Comparison of ENCODE assay signal across 16 cellular contexts in genomic region chr17:39663340-39663687, GRCh38. TPM values are rescaled to one million over a fixed set of nuclear protein-coding genes. Genes with fewer than 3 reads are reported as not detected.
A peak's percentile ranks its signal among the peaks of the same experiment; 100 is the strongest.
DNase-seq lines count a peak whose midpoint lies in the region; TF ChIP-seq lines count a peak whose summit lies in the region.
"Had no signal": no experiment of that assay in that cellular context is flagged by ENCODE, and none has a peak within 500 bp of the region (broad histone marks: within the 10 kb centered on the region; RNA-seq: fewer than 3 reads in every experiment).

No MANE protein-coding gene starts in this region.

- H2AFZ ChIP-seq in smooth muscle cell (ENCODE audit: low read depth): no peak overlapping the region
- H2AFZ ChIP-seq: GM23248 had no signal

- DNase-seq in endodermal cell (no peak), smooth muscle cell (lab: John Stamatoyannopoulos, UW; ENCODE audit: unreplicated experiment) (no peak), posterior vena cava (ENCODE audit: low spot score) (no peak), SW480 (ENCODE audit: low spot score) (no peak)
- DNase-seq in activated CD4-positive, alpha-beta memory T cell treated with anti-CD3 and anti-CD28 coated beads for 36 hours: no peak
- DNase-seq: activated CD4-positive, alpha-beta T cell treated with anti-CD3 and anti-CD28 coated beads, Interleukin-2, amount 50 U/mL, for 48 hours; activated effector memory CD4-positive, alpha-beta T cell treated with anti-CD3 and anti-CD28 coated beads, Interleukin-2, amount 50 U/mL, for 16 hours; Kasumi-1; NCI-H187 treated with DMSO at 0.1 percent for 48 hours; NCI-H748 treated with DMSO at 0.1 percent for 48 hours; SHP77 treated with DMSO at 0.1 percent for 48 hours; T-helper 9 cell had no signal

- CTCF ChIA-PET in activated CD4-positive, alpha-beta memory T cell treated with anti-CD3 and anti-CD28 coated beads for 36 hours (lab: Charles Lee): interaction anchor here (1.5 to 3.1 kb wide), 2 partner anchors 10 to 40 kb away, joined by 3 to 12 read pairs; no protein-coding TSS in a partner anchor

- H3F3A ChIP-seq in smooth muscle cell (ENCODE audit: low read depth): no peaks in the 10 kb centered on the region

- H3K27me3 ChIP-seq in HUES48 (ENCODE audit: control insufficient read depth, insufficient read depth, low read length) (peaks cover 19% of the 10 kb centered on the region), endodermal cell (ENCODE audit: control insufficient read depth, insufficient read depth, low read length, poor library complexity, severe bottlenecking) (peaks cover 25% of the 10 kb centered on the region), smooth muscle cell (ENCODE audit: low read depth) (peaks cover 31% of the 10 kb centered on the region)

- intact Hi-C loops in activated CD4-positive, alpha-beta memory T cell treated with anti-CD3 and anti-CD28 coated beads for 36 hours (cut with micrococcal nuclease): no loop called here
- intact Hi-C loops in posterior vena cava (cut with DNase I): no loop called here

- H3K4me3 ChIP-seq in HUES48 (ENCODE audit: low read depth, low read length) (no peak overlapping the region), endodermal cell (ENCODE audit: low read length) (no peak overlapping the region), smooth muscle cell (no peak overlapping the region)
- H3K4me3 ChIP-seq: GM23248 had no signal

- H3K36me3 ChIP-seq in HUES48 (ENCODE audit: control insufficient read depth, insufficient read depth, low read length) (peaks cover 20% of the 10 kb centered on the region), endodermal cell (ENCODE audit: control insufficient read depth, insufficient read depth, low read length) (peaks cover 11% of the 10 kb centered on the region), smooth muscle cell (ENCODE audit: low read depth) (no peaks in the 10 kb centered on the region)

- TF ChIP-seq CTCF in endodermal cell (conservative IDR thresholded peaks at IDR 0.05) (no peak), smooth muscle cell (IDR thresholded peaks at IDR 0.05; ENCODE audit: borderline replicate concordance, insufficient read depth, poor library complexity, severe bottlenecking) (no peak)

- peak overlapping the region; percentile 52 for H3K27ac ChIP-seq in HUES48 (ENCODE audit: low read depth, low read length)
- peak overlapping the region; percentile 29 for H3K27ac ChIP-seq in endodermal cell (ENCODE audit: low read depth, low read length)
- no peak overlapping the region for H3K27ac ChIP-seq in smooth muscle cell (ENCODE audit: low read depth)
- H3K27ac ChIP-seq: foreskin keratinocyte, GM23248 had no signal

- no peaks in the 10 kb centered on the region for H3K9me3 ChIP-seq in HUES48 (ENCODE audit: control insufficient read depth, insufficient read depth, low read length)
- no peaks in the 10 kb centered on the region for H3K9me3 ChIP-seq in endodermal cell (ENCODE audit: control insufficient read depth, low read length)
- no peaks in the 10 kb centered on the region for H3K9me3 ChIP-seq in smooth muscle cell (replicated peaks; ENCODE audit: low read depth)

- peaks cover 11% of the 10 kb centered on the region for H3K36me3 Mint-ChIP-seq in endodermal cell (ENCODE audit: low read depth)
- peaks cover 9% of the 10 kb centered on the region for H3K36me3 Mint-ChIP-seq in activated CD4-positive, alpha-beta memory T cell treated with anti-CD3 and anti-CD28 coated beads for 36 hours
- H3K36me3 Mint-ChIP-seq: natural killer cell treated with Interleukin-12 subunit alpha and Interleukin-12 subunit beta and Interleukin-15 and Interleukin-18, amount 100 ng/mL, for 72 hours had no signal

- peaks cover 33% of the 10 kb centered on the region for H3K27me3 Mint-ChIP-seq in endodermal cell (ENCODE audit: insufficient read depth)
- peaks cover 14% of the 10 kb centered on the region for H3K27me3 Mint-ChIP-seq in activated CD4-positive, alpha-beta memory T cell treated with anti-CD3 and anti-CD28 coated beads for 36 hours

- H3K4me1 ChIP-seq in HUES48 (ENCODE audit: control insufficient read depth, insufficient read depth, low read length): peaks cover 48% of the 10 kb centered on the region
- no peaks in the 10 kb centered on the region for H3K4me1 ChIP-seq in endodermal cell (ENCODE audit: control insufficient read depth, insufficient read depth, low read length)
- H3K4me1 ChIP-seq in smooth muscle cell (ENCODE audit: low read depth): peaks cover 10% of the 10 kb centered on the region
- H3K4me1 ChIP-seq: foreskin keratinocyte had no signal

- H3K9me3 Mint-ChIP-seq in endodermal cell: no peaks in the 10 kb centered on the region
- H3K9me3 Mint-ChIP-seq in activated CD4-positive, alpha-beta memory T cell treated with anti-CD3 and anti-CD28 coated beads for 36 hours: no peaks in the 10 kb centered on the region
- H3K9me3 Mint-ChIP-seq: natural killer cell treated with Interleukin-12 subunit alpha and Interleukin-12 subunit beta and Interleukin-15 and Interleukin-18, amount 100 ng/mL, for 72 hours had no signal

- H3K4me2 ChIP-seq in smooth muscle cell: peak overlapping the region; percentile 74

- WGBS in endodermal cell (ENCODE audit: insufficient coverage in 1 of 2, insufficient read length in 1 of 2), 2 experiments: no CpG with 5 or more reads among the region's 4 CpGs
- 43% methylated on average over 4 of the region's 4 CpGs for WGBS in smooth muscle cell (ENCODE audit: low lambda C conversion rate)

- peaks cover 6% of the 10 kb centered on the region for H4K20me1 ChIP-seq in smooth muscle cell (ENCODE audit: low read depth)

- H3K9ac ChIP-seq in HUES48 (ENCODE audit: low read depth, low read length): no peak overlapping the region
- no peak overlapping the region for H3K9ac ChIP-seq in endodermal cell (ENCODE audit: extremely low read depth, low read length, poor library complexity, severe bottlenecking)
- no peak overlapping the region for H3K9ac ChIP-seq in smooth muscle cell (ENCODE audit: low read depth)
- H3K9ac ChIP-seq: GM23248 had no signal

- H3K4me1 Mint-ChIP-seq in endodermal cell: peaks cover 8% of the 10 kb centered on the region
- peaks cover 4% of the 10 kb centered on the region for H3K4me1 Mint-ChIP-seq in activated CD4-positive, alpha-beta memory T cell treated with anti-CD3 and anti-CD28 coated beads for 36 hours (ENCODE audit: low read depth)

- H3K79me2 ChIP-seq in smooth muscle cell (ENCODE audit: low read depth): no peaks in the 10 kb centered on the region

- no peak overlapping the region for H3K4me3 Mint-ChIP-seq in endodermal cell
- no peak overlapping the region for H3K4me3 Mint-ChIP-seq in activated CD4-positive, alpha-beta memory T cell treated with anti-CD3 and anti-CD28 coated beads for 36 hours
- H3K4me3 Mint-ChIP-seq: natural killer cell treated with Interleukin-12 subunit alpha and Interleukin-12 subunit beta and Interleukin-15 and Interleukin-18, amount 100 ng/mL, for 72 hours had no signal

- no peak overlapping the region for H3K27ac Mint-ChIP-seq in endodermal cell
- no peak overlapping the region for H3K27ac Mint-ChIP-seq in activated CD4-positive, alpha-beta memory T cell treated with anti-CD3 and anti-CD28 coated beads for 36 hours
- H3K27ac Mint-ChIP-seq: natural killer cell treated with Interleukin-12 subunit alpha and Interleukin-12 subunit beta and Interleukin-15 and Interleukin-18, amount 100 ng/mL, for 72 hours had no signal

- POLR2A ChIA-PET in activated CD4-positive, alpha-beta memory T cell treated with anti-CD3 and anti-CD28 coated beads for 36 hours (lab: Charles Lee): interaction anchor here (0.6 kb wide), 1 partner anchor 99 kb away, joined by 5 read pairs; no protein-coding TSS in a partner anchor

RNA-seq across cellular contexts. Expression of gene TCAP, which starts 1.8 kb away (rescaled TPM):
- 1 to 10 TPM; 1.5 to 1.9 TPM for total RNA-seq in endodermal cell
- 2.5 TPM for polyA plus RNA-seq in endodermal cell (2013, experiment 1 of 2)
- polyA plus RNA-seq in endodermal cell (2013, experiment 2 of 2): 2.1 TPM
- total RNA-seq in smooth muscle cell: 1.1 TPM in 1 of 2 replicates, not detected in the other
- polyA plus RNA-seq in smooth muscle cell: 0.41 and 0.69 TPM in 2 replicates
- total RNA-seq in activated CD4-positive, alpha-beta memory T cell treated with anti-CD3 and anti-CD28 coated beads for 36 hours: under 1 TPM; 0.80 to 0.90 TPM
- 1 to 10 TPM in 1 of 2 donors, under 1 TPM in 1; 0.81 to 1.0 TPM for total RNA-seq in posterior vena cava
- polyA plus RNA-seq: GM23248 had no signal

RNA-seq across cellular contexts. Expression of gene PNMT, which starts 4.9 kb away (rescaled TPM):
- total RNA-seq in endodermal cell (1 to 10 TPM in 1 of 2 donors, under 1 TPM in 1; 0.55 to 1.0 TPM), smooth muscle cell (not detected in 2 replicates), posterior vena cava (1 to 10 TPM in 1 of 2 donors, under 1 TPM in 1; 0.62 to 3.1 TPM)
- 0.71 TPM for polyA plus RNA-seq in endodermal cell (2013, experiment 1 of 2)
- polyA plus RNA-seq in endodermal cell (2013, experiment 2 of 2): 0.37 TPM
- 0.23 and 1.3 TPM in 2 replicates for polyA plus RNA-seq in smooth muscle cell
- not detected for total RNA-seq in activated CD4-positive, alpha-beta memory T cell treated with anti-CD3 and anti-CD28 coated beads for 36 hours
- total RNA-seq: foreskin keratinocyte; GM23248; natural killer cell treated with Interleukin-12 subunit alpha and Interleukin-12 subunit beta and Interleukin-15 and Interleukin-18, amount 100 ng/mL, for 72 hours had no signal
- polyA plus RNA-seq: GM23248 had no signal

RNA-seq across cellular contexts. Expression of gene PGAP3, which starts 24.5 kb away (rescaled TPM):
- total RNA-seq in endodermal cell (10 to 100 TPM; 22.6 to 29.3 TPM), smooth muscle cell (16.5 and 19.4 TPM in 2 replicates), posterior vena cava (10 to 100 TPM; 12.0 to 12.3 TPM)
- polyA plus RNA-seq in endodermal cell (2013, experiment 1 of 2): 12.2 TPM
- 11.0 TPM for polyA plus RNA-seq in endodermal cell (2013, experiment 2 of 2)
- 19.1 and 26.4 TPM in 2 replicates for polyA plus RNA-seq in smooth muscle cell
- total RNA-seq in activated CD4-positive, alpha-beta memory T cell treated with anti-CD3 and anti-CD28 coated beads for 36 hours: 1 to 10 TPM; 8.3 to 8.6 TPM

RNA-seq across cellular contexts. Expression of gene STARD3, which starts 26.4 kb away (rescaled TPM):
- total RNA-seq in endodermal cell (10 to 100 TPM; 60.3 to 60.5 TPM), smooth muscle cell (33.7 and 37.5 TPM in 2 replicates), posterior vena cava (10 to 100 TPM; 32.8 to 35.4 TPM)
- polyA plus RNA-seq in endodermal cell (2013, experiment 1 of 2): 52.0 TPM
- polyA plus RNA-seq in endodermal cell (2013, experiment 2 of 2): 54.0 TPM
- 53.3 and 61.8 TPM in 2 replicates for polyA plus RNA-seq in smooth muscle cell
- total RNA-seq in activated CD4-positive, alpha-beta memory T cell treated with anti-CD3 and anti-CD28 coated beads for 36 hours: 10 to 100 TPM; 53.6 to 60.3 TPM

RNA-seq across cellular contexts. Expression of gene ERBB2, which starts 36.5 kb away (rescaled TPM):
- total RNA-seq in endodermal cell: 100 to 1,000 TPM; 110 to 133 TPM
- polyA plus RNA-seq in endodermal cell (2013, experiment 1 of 2): 72.5 TPM
- polyA plus RNA-seq in endodermal cell (2013, experiment 2 of 2): 68.6 TPM
- 44.5 and 49.4 TPM in 2 replicates for total RNA-seq in smooth muscle cell
- 53.6 and 56.1 TPM in 2 replicates for polyA plus RNA-seq in smooth muscle cell
- total RNA-seq in activated CD4-positive, alpha-beta memory T cell treated with anti-CD3 and anti-CD28 coated beads for 36 hours: 1 to 10 TPM; 5.9 to 6.3 TPM
- 10 to 100 TPM; 33.0 to 42.8 TPM for total RNA-seq in posterior vena cava
